21 cellular contexts compared by ENCODE assay signal in the genomic region with DNA sequence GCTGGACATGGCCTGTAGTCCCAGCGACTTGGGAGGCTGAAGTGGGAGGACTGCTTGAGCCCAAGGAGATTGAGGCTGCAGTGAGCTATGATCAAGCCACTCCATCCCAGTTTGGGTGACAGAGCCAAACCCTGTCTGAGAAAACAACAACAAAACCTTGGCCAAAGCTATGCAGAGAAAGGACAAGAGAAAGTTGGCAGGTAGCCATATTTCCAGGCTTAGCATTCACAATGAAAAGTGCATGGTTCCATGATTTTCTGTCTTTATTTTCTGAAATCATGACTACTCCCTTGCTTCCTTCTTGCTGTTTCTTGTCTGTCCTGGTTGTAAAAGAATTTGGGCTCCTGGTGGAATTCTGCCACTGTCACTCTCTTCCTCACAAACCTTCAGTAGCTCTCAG.
"Had no signal": no experiment of that assay in that cellular context is flagged by ENCODE, and none has a peak within 500 bp of the region (broad histone marks: within the 10 kb centered on the region; RNA-seq: fewer than 3 reads in every experiment).

No MANE protein-coding gene starts in this region.

- H3K36me3 ChIP-seq: brain microvascular endothelial cell, gastrocnemius medialis, left ventricle myocardium inferior, spleen, thyroid gland had no signal

- H3K9me3 ChIP-seq: gastrocnemius medialis, left ventricle myocardium inferior, spleen, thyroid gland had no signal

- H3K27me3 ChIP-seq: brain microvascular endothelial cell, gastrocnemius medialis, spleen, thyroid gland had no signal

- H3K4me1 ChIP-seq: spleen had no signal

- ATAC-seq: activated CD4-positive, CD25-positive, alpha-beta regulatory T cell treated with anti-CD3 and anti-CD28 coated beads, Interleukin-2, amount 50 U/mL, for 24 hours; activated CD8-positive, alpha-beta memory T cell treated with anti-CD3 and anti-CD28 coated beads, Interleukin-2, amount 10 ng/mL, durations not matched to agents 7 days and 5 days; activated CD8-positive, alpha-beta T cell treated with anti-CD3 and anti-CD28 coated beads for 36 hours; gastrocnemius medialis; natural killer cell had no signal

- H3K4me3 ChIP-seq: gastrocnemius medialis, left ventricle myocardium inferior, spleen, thyroid gland had no signal

- H3K27ac ChIP-seq: brain microvascular endothelial cell, gastrocnemius medialis, left ventricle myocardium inferior, spleen, thyroid gland had no signal

- DNase-seq: activated CD4-positive, alpha-beta T cell treated with anti-CD3 and anti-CD28 coated beads, Interleukin-2, amount 10 ng/mL, durations not matched to agents 24 days and 14 days; activated CD8-positive, alpha-beta memory T cell treated with anti-CD3 and anti-CD28 coated beads, Interleukin-2, amount 10 ng/mL, durations not matched to agents 7 days and 5 days; activated CD8-positive, alpha-beta T cell treated with anti-CD3 and anti-CD28 coated beads for 36 hours; activated gamma-delta T cell; activated naive CD4-positive, alpha-beta T cell treated with anti-CD3 and anti-CD28 coated beads, Interleukin-2, amount 50 U/mL, for 16 hours; activated T-cell treated with anti-CD3 and anti-CD28 coated beads for 4 hours; anterior cingulate cortex; brain microvascular endothelial cell; central memory CD4-positive, alpha-beta T cell; effector memory CD4-positive, alpha-beta T cell; gastrocnemius medialis; hippocampal formation; left ventricle myocardium inferior; mammary epithelial cell; midbrain; natural killer cell; spleen; stimulated activated CD4-positive, alpha-beta T cell treated with anti-CD3 and anti-CD28 coated beads, Interleukin-4, amount 100 ng/mL, for 24 hours; substantia nigra had no signal
